Comparison of ENCODE assay signal across 1 cellular context in genomic region chr3:53077476-53078220, GRCh38.
TF ChIP-seq lines count a peak whose summit lies in the region.

No MANE protein-coding gene starts in this region.

TF ChIP-seq in H1, 55 proteins besides CTCF, POLR2A, EP300 and RAD21 (continued from another document):
- TF ChIP-seq, protein P1, sequence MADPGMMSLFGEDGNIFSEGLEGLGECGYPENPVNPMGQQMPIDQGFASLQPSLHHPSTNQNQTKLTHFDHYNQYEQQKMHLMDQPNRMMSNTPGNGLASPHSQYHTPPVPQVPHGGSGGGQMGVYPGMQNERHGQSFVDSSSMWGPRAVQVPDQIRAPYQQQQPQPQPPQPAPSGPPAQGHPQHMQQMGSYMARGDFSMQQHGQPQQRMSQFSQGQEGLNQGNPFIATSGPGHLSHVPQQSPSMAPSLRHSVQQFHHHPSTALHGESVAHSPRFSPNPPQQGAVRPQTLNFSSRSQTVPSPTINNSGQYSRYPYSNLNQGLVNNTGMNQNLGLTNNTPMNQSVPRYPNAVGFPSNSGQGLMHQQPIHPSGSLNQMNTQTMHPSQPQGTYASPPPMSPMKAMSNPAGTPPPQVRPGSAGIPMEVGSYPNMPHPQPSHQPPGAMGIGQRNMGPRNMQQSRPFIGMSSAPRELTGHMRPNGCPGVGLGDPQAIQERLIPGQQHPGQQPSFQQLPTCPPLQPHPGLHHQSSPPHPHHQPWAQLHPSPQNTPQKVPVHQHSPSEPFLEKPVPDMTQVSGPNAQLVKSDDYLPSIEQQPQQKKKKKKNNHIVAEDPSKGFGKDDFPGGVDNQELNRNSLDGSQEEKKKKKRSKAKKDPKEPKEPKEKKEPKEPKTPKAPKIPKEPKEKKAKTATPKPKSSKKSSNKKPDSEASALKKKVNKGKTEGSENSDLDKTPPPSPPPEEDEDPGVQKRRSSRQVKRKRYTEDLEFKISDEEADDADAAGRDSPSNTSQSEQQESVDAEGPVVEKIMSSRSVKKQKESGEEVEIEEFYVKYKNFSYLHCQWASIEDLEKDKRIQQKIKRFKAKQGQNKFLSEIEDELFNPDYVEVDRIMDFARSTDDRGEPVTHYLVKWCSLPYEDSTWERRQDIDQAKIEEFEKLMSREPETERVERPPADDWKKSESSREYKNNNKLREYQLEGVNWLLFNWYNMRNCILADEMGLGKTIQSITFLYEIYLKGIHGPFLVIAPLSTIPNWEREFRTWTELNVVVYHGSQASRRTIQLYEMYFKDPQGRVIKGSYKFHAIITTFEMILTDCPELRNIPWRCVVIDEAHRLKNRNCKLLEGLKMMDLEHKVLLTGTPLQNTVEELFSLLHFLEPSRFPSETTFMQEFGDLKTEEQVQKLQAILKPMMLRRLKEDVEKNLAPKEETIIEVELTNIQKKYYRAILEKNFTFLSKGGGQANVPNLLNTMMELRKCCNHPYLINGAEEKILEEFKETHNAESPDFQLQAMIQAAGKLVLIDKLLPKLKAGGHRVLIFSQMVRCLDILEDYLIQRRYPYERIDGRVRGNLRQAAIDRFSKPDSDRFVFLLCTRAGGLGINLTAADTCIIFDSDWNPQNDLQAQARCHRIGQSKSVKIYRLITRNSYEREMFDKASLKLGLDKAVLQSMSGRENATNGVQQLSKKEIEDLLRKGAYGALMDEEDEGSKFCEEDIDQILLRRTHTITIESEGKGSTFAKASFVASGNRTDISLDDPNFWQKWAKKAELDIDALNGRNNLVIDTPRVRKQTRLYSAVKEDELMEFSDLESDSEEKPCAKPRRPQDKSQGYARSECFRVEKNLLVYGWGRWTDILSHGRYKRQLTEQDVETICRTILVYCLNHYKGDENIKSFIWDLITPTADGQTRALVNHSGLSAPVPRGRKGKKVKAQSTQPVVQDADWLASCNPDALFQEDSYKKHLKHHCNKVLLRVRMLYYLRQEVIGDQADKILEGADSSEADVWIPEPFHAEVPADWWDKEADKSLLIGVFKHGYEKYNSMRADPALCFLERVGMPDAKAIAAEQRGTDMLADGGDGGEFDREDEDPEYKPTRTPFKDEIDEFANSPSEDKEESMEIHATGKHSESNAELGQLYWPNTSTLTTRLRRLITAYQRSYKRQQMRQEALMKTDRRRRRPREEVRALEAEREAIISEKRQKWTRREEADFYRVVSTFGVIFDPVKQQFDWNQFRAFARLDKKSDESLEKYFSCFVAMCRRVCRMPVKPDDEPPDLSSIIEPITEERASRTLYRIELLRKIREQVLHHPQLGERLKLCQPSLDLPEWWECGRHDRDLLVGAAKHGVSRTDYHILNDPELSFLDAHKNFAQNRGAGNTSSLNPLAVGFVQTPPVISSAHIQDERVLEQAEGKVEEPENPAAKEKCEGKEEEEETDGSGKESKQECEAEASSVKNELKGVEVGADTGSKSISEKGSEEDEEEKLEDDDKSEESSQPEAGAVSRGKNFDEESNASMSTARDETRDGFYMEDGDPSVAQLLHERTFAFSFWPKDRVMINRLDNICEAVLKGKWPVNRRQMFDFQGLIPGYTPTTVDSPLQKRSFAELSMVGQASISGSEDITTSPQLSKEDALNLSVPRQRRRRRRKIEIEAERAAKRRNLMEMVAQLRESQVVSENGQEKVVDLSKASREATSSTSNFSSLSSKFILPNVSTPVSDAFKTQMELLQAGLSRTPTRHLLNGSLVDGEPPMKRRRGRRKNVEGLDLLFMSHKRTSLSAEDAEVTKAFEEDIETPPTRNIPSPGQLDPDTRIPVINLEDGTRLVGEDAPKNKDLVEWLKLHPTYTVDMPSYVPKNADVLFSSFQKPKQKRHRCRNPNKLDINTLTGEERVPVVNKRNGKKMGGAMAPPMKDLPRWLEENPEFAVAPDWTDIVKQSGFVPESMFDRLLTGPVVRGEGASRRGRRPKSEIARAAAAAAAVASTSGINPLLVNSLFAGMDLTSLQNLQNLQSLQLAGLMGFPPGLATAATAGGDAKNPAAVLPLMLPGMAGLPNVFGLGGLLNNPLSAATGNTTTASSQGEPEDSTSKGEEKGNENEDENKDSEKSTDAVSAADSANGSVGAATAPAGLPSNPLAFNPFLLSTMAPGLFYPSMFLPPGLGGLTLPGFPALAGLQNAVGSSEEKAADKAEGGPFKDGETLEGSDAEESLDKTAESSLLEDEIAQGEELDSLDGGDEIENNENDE (IDR thresholded peaks at IDR 0.05; ENCODE audit: insufficient replicate concordance, low read length), result no peak
- TF ChIP-seq TEAD4 (IDR thresholded peaks at IDR 0.05; ENCODE audit: low read depth, low read length), result no peak
- TF ChIP-seq USF2 (IDR thresholded peaks at IDR 0.05; ENCODE audit: low read length), result no peak
- TF ChIP-seq POLR2AphosphoS5 (IDR thresholded peaks at IDR 0.05; ENCODE audit: low read depth, low read length), result no peak
- TF ChIP-seq BRCA1 (IDR thresholded peaks at IDR 0.05; ENCODE audit: low read depth, low read length), result no peak
- TF ChIP-seq TAF1 (IDR thresholded peaks at IDR 0.05; ENCODE audit: low read depth, low read length), result no peak
- TF ChIP-seq YY1 (IDR thresholded peaks at IDR 0.05; ENCODE audit: low read depth, low read length), result no peak
- TF ChIP-seq NANOG (IDR thresholded peaks at IDR 0.05; ENCODE audit: insufficient read depth, low read depth, low read length, poor library complexity, severe bottlenecking), result no peak
